1 cellular context compared by ENCODE assay signal in the genomic region with DNA sequence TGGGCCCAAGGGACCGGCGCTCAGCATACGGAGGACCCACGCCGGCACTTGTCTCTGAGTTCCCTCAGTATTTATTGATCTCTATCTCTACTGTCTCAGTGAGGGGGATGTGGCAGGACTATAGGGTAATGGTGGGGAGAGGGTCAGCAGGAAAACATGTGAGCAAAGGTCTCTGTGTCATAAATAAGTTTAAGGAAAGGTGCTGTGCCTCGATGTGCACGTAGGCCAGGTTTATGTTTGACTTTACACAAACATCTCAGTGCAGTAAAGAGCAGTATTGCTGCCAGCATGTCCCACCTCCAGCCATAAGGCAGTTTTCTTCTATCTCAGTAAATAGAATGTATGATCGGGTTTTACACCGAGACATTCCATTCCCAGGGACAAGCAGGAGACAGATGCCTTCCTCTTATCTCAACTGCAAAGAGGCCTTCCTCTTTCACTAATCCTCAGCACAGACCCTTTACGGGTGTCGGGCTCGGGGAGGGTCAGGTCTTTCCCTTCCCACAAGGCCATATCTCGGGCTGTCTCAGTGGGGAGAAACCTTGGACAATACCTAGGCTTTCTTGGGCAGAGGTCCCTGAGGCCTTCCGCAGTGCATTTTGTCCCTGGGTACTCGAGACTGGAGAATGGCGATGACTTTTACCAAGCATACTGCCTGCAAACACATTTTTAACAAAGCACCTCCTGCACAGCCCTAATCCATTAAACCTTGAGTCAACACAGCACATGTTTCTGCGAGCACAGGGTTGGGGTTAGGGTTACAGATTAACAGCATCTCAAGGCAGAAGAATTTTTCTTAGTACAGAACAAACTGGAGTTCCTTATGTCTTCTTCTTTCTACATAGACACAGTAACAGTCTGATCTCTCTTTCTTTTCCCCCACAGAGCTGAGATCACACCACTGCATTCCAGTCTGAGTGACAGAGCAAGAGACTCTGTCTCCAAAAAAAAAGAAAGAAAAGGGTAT. TPM values are rescaled to one million over a fixed set of nuclear protein-coding genes. Genes with fewer than 3 reads are reported as not detected.
"Had no signal": no experiment of that assay in that cellular context is flagged by ENCODE, and none has a peak within 500 bp of the region (broad histone marks: within the 10 kb centered on the region; RNA-seq: fewer than 3 reads in every experiment).

No MANE protein-coding gene starts in this region.

RNA-seq across cellular contexts. Expression of gene HAVCR1, which starts 24.5 kb away (rescaled TPM):
- total RNA-seq: right cardiac atrium had no signal
- polyA plus RNA-seq: right cardiac atrium had no signal
